ENCODE assay signal across 9 cellular contexts in the genomic region with DNA sequence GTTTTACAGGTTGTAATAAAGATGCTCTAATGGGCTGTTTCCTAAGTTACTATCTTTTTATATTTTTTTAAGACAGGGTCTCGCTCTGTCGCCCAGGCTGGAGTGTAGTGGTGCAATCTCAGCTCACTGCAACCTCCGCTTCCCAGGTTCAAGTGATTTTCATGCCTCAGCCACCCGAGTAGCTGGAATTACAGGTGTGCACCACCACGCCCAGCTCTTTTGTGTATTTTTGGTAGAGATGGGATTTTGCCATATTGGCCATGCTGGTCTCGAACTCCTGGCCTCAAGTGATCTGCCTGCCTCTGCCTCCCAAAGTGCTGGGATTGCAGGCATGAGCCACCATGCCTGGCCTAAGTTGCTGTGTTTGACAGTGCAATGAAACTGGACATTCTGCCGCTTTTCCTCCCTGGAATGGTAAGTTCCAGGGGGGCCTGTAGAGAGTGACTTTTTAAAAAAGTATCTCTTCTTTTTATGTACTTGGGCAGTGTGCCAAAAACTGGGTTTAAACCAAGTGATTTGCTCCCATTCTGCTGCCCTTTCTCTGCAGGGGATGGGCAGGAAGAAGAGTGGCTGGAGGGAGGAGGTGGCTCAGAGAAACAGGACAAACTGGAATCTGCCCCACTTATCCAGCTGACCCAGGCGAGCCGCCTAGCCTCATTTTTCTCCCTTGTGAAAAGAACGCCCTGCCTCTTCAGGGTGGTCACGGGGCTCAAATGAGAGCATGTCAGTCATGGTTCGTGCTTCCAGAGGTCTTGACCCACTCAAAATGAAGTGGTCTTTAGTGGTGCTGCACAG. TPM values are rescaled to one million over a fixed set of nuclear protein-coding genes. Genes with fewer than 3 reads are reported as not detected.
DNase-seq lines count a peak whose midpoint lies in the region; ATAC-seq and TF ChIP-seq lines count a peak whose summit lies in the region.
"Had no signal": no experiment of that assay in that cellular context is flagged by ENCODE, and none has a peak within 500 bp of the region (broad histone marks: within the 10 kb centered on the region; RNA-seq: fewer than 3 reads in every experiment).

No MANE protein-coding gene starts in this region.

- DNase-seq in ACHN: peak; percentile 31
- DNase-seq in activated CD4-positive, alpha-beta memory T cell treated with anti-CD3 and anti-CD28 coated beads, Interleukin-2, amount 10 ng/mL, durations not matched to agents 7 days and 5 days: no peak
- DNase-seq in left colon: peak in 1 of 2 donors; percentile 48
- DNase-seq in NCI-H1092 treated with DMSO at 0.1 percent for 48 hours (lab: John Stamatoyannopoulos, UW): no peak
- no peak for DNase-seq in HuH-7 (ENCODE audit: low spot score)
- DNase-seq: NCI-H526 treated with DMSO at 0.1 percent for 48 hours had no signal

- H3K4me3 ChIP-seq in HEK293 (ENCODE audit: low read depth, low read length): no peak overlapping the region

- H3K4me1 ChIP-seq in HEK293 (ENCODE audit: control insufficient read depth, insufficient read depth, low read length): peaks cover 16% of the 10 kb centered on the region

- no peaks in the 10 kb centered on the region for H3K9me3 ChIP-seq in HEK293 (ENCODE audit: control insufficient read depth, insufficient read depth, low read depth, low read length)

- CTCF ChIA-PET in HEK293 (lab: Yijun Ruan, JAX): interaction anchor here (0.6 to 0.7 kb wide), 2 partner anchors 154 to 239 kb away, joined by 3 to 4 read pairs; no protein-coding TSS in a partner anchor
- CTCF ChIA-PET in activated CD4-positive, alpha-beta memory T cell treated with anti-CD3 and anti-CD28 coated beads, Interleukin-2, amount 10 ng/mL, durations not matched to agents 7 days and 5 days (lab: Charles Lee): no interaction called here

- intact Hi-C loops in left colon (cut with DNase I, micrococcal nuclease): no loop called here

- no peaks in the 10 kb centered on the region for H3K9me3 Mint-ChIP-seq in activated CD4-positive, alpha-beta memory T cell treated with anti-CD3 and anti-CD28 coated beads, Interleukin-2, amount 10 ng/mL, durations not matched to agents 7 days and 5 days

- H3K27me3 Mint-ChIP-seq in activated CD4-positive, alpha-beta memory T cell treated with anti-CD3 and anti-CD28 coated beads, Interleukin-2, amount 10 ng/mL, durations not matched to agents 7 days and 5 days: peaks cover 20% of the 10 kb centered on the region

- in situ Hi-C loops in ACHN (cut with HindIII; ENCODE audit: low pct_ligation_motif_present, low pct_unique_long_range_greater_than_20kb, low sequenced_read_pairs): no loop called here

- no peak overlapping the region for H3K27ac ChIP-seq in HEK293 (ENCODE audit: extremely low read depth, low read depth, low read length)

- H3K4me3 Mint-ChIP-seq in activated CD4-positive, alpha-beta memory T cell treated with anti-CD3 and anti-CD28 coated beads, Interleukin-2, amount 10 ng/mL, durations not matched to agents 7 days and 5 days: peak overlapping the region; percentile 62

- POLR2A ChIA-PET in HEK293 (lab: Yijun Ruan, JAX): no interaction called here
- POLR2A ChIA-PET in activated CD4-positive, alpha-beta memory T cell treated with anti-CD3 and anti-CD28 coated beads, Interleukin-2, amount 10 ng/mL, durations not matched to agents 7 days and 5 days (lab: Charles Lee): interaction anchor here (0.6 to 2.8 kb wide), 2 partner anchors 12 to 34 kb away, joined by 3 to 27 read pairs; no protein-coding TSS in a partner anchor

- peaks cover 0 to 21% of the 10 kb centered on the region in 2 experiments; a peak in 2 of 3 replicates for H3K36me3 ChIP-seq in HEK293 (ENCODE audit: control insufficient read depth in 2 of 2, insufficient read depth in 1 of 2, low read length in 2 of 2)

- no peak for TF ChIP-seq CTCF in HEK293 (tag by site-specific recombination; IDR thresholded peaks at IDR 0.05)

- ATAC-seq in left colon (peak; percentile 60), GM21515 (IDR thresholded peaks at IDR 0.05; ENCODE audit: unreplicated experiment) (no peak), GM18511 (IDR thresholded peaks at IDR 0.05; ENCODE audit: unreplicated experiment) (no peak)

- no peak overlapping the region for H3K27ac Mint-ChIP-seq in activated CD4-positive, alpha-beta memory T cell treated with anti-CD3 and anti-CD28 coated beads, Interleukin-2, amount 10 ng/mL, durations not matched to agents 7 days and 5 days

- peaks cover 25% of the 10 kb centered on the region for H3K36me3 Mint-ChIP-seq in activated CD4-positive, alpha-beta memory T cell treated with anti-CD3 and anti-CD28 coated beads, Interleukin-2, amount 10 ng/mL, durations not matched to agents 7 days and 5 days (ENCODE audit: low read depth)

- H3K4me1 Mint-ChIP-seq in activated CD4-positive, alpha-beta memory T cell treated with anti-CD3 and anti-CD28 coated beads, Interleukin-2, amount 10 ng/mL, durations not matched to agents 7 days and 5 days: peaks cover 13% of the 10 kb centered on the region

TF ChIP-seq in HEK293, 187 proteins besides CTCF, POLR2A, EP300 and RAD21 (continues in another document):
- peak; percentile 60; the same call in 1 of the 2 replicates for TF ChIP-seq PRDM10 (tag by site-specific recombination; IDR thresholded peaks at IDR 0.05)
- peak; percentile 67 for TF ChIP-seq ZNF341 (tag by site-specific recombination; IDR thresholded peaks at IDR 0.05; ENCODE audit: low read depth)
- 0 out of 2 replicates have a peak, but pooled peaks have one; percentile 28 for TF ChIP-seq ZBTB17 (tag by site-specific recombination; IDR thresholded peaks at IDR 0.05)
- TF ChIP-seq ZNF121 (tag by site-specific recombination; IDR thresholded peaks at IDR 0.05): peak; percentile 76
- TF ChIP-seq REPIN1 (tag by site-specific recombination; IDR thresholded peaks at IDR 0.05; ENCODE audit: low read depth): no peak
- TF ChIP-seq KLF8 (tag by site-specific recombination; IDR thresholded peaks at IDR 0.05): no peak
- TF ChIP-seq ZNF2 (tag by site-specific recombination; IDR thresholded peaks at IDR 0.05): no peak
- peak; percentile 73 for TF ChIP-seq GLIS1 (tag by site-specific recombination; IDR thresholded peaks at IDR 0.05)
- 0 out of 2 replicates have a peak, but pooled peaks have one; percentile 48 for TF ChIP-seq IKZF3 (tag by site-specific recombination; IDR thresholded peaks at IDR 0.05)
- TF ChIP-seq ZNF19 (tag by site-specific recombination; IDR thresholded peaks at IDR 0.05; ENCODE audit: low read depth): 0 out of 2 replicates have a peak, but pooled peaks have one; percentile 6
- TF ChIP-seq ZNF530 (tag by site-specific recombination; IDR thresholded peaks at IDR 0.05; ENCODE audit: low read depth): no peak
- no peak for TF ChIP-seq YY2 (tag by site-specific recombination; IDR thresholded peaks at IDR 0.05)
- TF ChIP-seq, protein P1, sequence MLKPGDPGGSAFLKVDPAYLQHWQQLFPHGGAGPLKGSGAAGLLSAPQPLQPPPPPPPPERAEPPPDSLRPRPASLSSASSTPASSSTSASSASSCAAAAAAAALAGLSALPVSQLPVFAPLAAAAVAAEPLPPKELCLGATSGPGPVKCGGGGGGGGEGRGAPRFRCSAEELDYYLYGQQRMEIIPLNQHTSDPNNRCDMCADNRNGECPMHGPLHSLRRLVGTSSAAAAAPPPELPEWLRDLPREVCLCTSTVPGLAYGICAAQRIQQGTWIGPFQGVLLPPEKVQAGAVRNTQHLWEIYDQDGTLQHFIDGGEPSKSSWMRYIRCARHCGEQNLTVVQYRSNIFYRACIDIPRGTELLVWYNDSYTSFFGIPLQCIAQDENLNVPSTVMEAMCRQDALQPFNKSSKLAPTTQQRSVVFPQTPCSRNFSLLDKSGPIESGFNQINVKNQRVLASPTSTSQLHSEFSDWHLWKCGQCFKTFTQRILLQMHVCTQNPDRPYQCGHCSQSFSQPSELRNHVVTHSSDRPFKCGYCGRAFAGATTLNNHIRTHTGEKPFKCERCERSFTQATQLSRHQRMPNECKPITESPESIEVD (tag by site-specific recombination; IDR thresholded peaks at IDR 0.05): no peak

RNA-seq across cellular contexts. Expression of gene SLC37A1, which starts 2.3 kb away (rescaled TPM):
- total RNA-seq in activated CD4-positive, alpha-beta memory T cell treated with anti-CD3 and anti-CD28 coated beads, Interleukin-2, amount 10 ng/mL, durations not matched to agents 7 days and 5 days: 10 to 100 TPM; 12.7 to 13.3 TPM
- 100 to 1,000 TPM in 1 of 2 donors, 10 to 100 TPM in 1; 63.5 to 171 TPM for total RNA-seq in left colon

RNA-seq across cellular contexts. Expression of gene RSPH1, which starts 19.9 kb away (rescaled TPM):
- not detected for total RNA-seq in activated CD4-positive, alpha-beta memory T cell treated with anti-CD3 and anti-CD28 coated beads, Interleukin-2, amount 10 ng/mL, durations not matched to agents 7 days and 5 days
- total RNA-seq in left colon: 1 to 10 TPM; 3.3 to 7.4 TPM

Comparison
In these comparisons a context has a peak if more than half of its experiments do, and no peak if none do; other contexts are left out.
1. RNA of gene SLC37A1, which starts 2.3 kb away (total RNA-seq): 63.5 to 171 TPM in left colon; 12.7 to 13.3 TPM in activated CD4-positive, alpha-beta memory T cell treated with anti-CD3 and anti-CD28 coated beads, Interleukin-2, amount 10 ng/mL, durations not matched to agents 7 days and 5 days; every median in the first group is over 4 times any median in the second.
2. RNA of gene RSPH1, which starts 19.9 kb away (total RNA-seq): 3.3 to 7.4 TPM in left colon; not detected in activated CD4-positive, alpha-beta memory T cell treated with anti-CD3 and anti-CD28 coated beads, Interleukin-2, amount 10 ng/mL, durations not matched to agents 7 days and 5 days; every median in the first group is over 4 times any median in the second.